In the genomic region with DNA sequence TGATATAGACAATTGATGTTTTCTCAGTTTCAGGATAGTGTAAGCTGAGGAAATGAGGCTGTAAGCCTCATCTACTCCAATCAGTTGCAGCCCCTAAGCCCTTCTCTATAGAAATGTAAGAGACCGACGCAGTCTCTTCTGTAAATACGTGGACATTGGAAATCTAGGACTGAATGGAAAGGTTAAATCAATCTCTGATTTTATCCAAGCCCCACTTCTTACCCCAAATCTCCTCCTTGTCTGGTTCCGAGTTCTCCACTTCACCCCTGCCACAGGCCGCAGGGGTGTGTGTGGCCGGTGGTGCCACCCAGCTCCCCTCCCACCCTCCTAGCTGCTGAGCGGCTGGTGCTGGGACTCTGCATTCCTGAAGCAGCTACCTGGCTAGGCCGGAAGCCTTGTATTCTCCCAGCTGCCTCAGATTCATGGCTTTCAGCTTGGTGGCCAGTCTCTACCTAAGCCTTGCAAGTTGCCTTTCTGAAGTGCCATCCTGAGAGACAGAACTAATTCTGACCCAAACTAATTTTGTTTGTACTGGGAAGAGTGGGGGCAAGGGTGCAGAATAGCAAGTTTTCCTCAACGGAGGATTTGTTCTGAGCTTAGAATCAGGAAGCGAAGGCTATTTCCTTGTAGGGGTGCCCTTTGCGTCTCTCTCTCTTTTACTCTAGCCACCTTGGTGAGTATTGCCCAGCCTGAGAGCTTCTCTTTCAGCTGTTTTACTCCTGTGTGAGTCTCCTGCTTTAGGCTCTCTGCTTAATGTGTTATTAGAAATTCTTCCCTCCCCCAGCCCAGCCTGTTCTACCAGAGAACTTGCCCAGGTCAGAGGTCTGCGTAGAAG, we compare ENCODE assay signal across 8 cellular contexts. TPM values are rescaled to one million over a fixed set of nuclear protein-coding genes. Genes with fewer than 3 reads are reported as not detected.
DNase-seq lines count a peak whose midpoint lies in the region; ATAC-seq, FAIRE-seq and TF ChIP-seq lines count a peak whose summit lies in the region.

No MANE protein-coding gene starts in this region.

- no peak for DNase-seq in AG04450 (ENCODE audit: low read depth, low spot score)
- peak; percentile 10 for DNase-seq in SHP77 treated with DMSO at 0.1 percent for 48 hours (lab: John Stamatoyannopoulos, UW)
- no peak for DNase-seq in natural killer cell treated with Interleukin-12 subunit alpha and Interleukin-12 subunit beta and Interleukin-15 and Interleukin-18, amount 100 ng/mL, for 72 hours (ENCODE audit: low spot score)
- no peak for DNase-seq in D721Med (ENCODE audit: insufficient read length, low spot score)
- DNase-seq in GDM1 (lab: John Stamatoyannopoulos, UW), result no peak

- H3K27me3 ChIP-seq in AG04450 (ENCODE audit: control insufficient read depth, insufficient read depth, low read length), result no peaks in the 10 kb centered on the region

- TF ChIP-seq CTCF in AG04450 (IDR thresholded peaks at IDR 0.05; ENCODE audit: low read depth, low read length) (no peak), D721Med (IDR thresholded peaks at IDR 0.05; ENCODE audit: insufficient read depth, missing control alignments) (no peak)

- H3K36me3 Mint-ChIP-seq in natural killer cell treated with Interleukin-12 subunit alpha and Interleukin-12 subunit beta and Interleukin-15 and Interleukin-18, amount 100 ng/mL, for 72 hours, result peaks cover 12% of the 10 kb centered on the region

- no peaks in the 10 kb centered on the region for H3K9me3 Mint-ChIP-seq in natural killer cell treated with Interleukin-12 subunit alpha and Interleukin-12 subunit beta and Interleukin-15 and Interleukin-18, amount 100 ng/mL, for 72 hours

- peak overlapping the region; percentile 85 for H3K4me3 Mint-ChIP-seq in natural killer cell treated with Interleukin-12 subunit alpha and Interleukin-12 subunit beta and Interleukin-15 and Interleukin-18, amount 100 ng/mL, for 72 hours

- peak overlapping the region; percentile 29 to 81 for H3K27ac Mint-ChIP-seq in natural killer cell treated with Interleukin-12 subunit alpha and Interleukin-12 subunit beta and Interleukin-15 and Interleukin-18, amount 100 ng/mL, for 72 hours

- POLR2A ChIA-PET in AG04450 (lab: Yijun Ruan, JAX), result interaction anchor here (1.0 to 1.5 kb wide), 5 partner anchors 40 to 192 kb away, joined by 3 to 6 read pairs (median 3); no protein-coding TSS in a partner anchor

- peaks cover 11 to 21% of the 10 kb centered on the region in 2 donors for H3K4me1 Mint-ChIP-seq in natural killer cell treated with Interleukin-12 subunit alpha and Interleukin-12 subunit beta and Interleukin-15 and Interleukin-18, amount 100 ng/mL, for 72 hours (ENCODE audit: low read depth in 2 of 2)

- no peak for FAIRE-seq in D721Med (lab: Jason Lieb, UNC)

- no peaks in the 10 kb centered on the region for H3K9me3 ChIP-seq in AG04450 (ENCODE audit: control insufficient read depth, insufficient read depth, low read length)

- H3K27me3 Mint-ChIP-seq in natural killer cell treated with Interleukin-12 subunit alpha and Interleukin-12 subunit beta and Interleukin-15 and Interleukin-18, amount 100 ng/mL, for 72 hours, result peaks cover 0 to 4% of the 10 kb centered on the region in 2 donors

- ATAC-seq in GM21423 (IDR thresholded peaks at IDR 0.05; ENCODE audit: unreplicated experiment) (peak; percentile 28), esophagus mucosa (peak; percentile 37), HG02973 (IDR thresholded peaks at IDR 0.05; ENCODE audit: unreplicated experiment) (no peak)
- peak; percentile 58 to 60 for ATAC-seq in natural killer cell treated with Interleukin-12 subunit alpha and Interleukin-12 subunit beta and Interleukin-15 and Interleukin-18, amount 100 ng/mL, for 72 hours

- H3K4me3 ChIP-seq in AG04450 (ENCODE audit: low read depth, low read length), result peak overlapping the region; percentile 74

- CTCF ChIA-PET in AG04450 (lab: Charles Lee), result interaction anchor here (0.7 to 2.8 kb wide), 4 partner anchors 36 to 286 kb away, joined by 3 to 15 read pairs (median 4); no protein-coding TSS in a partner anchor

- H3K27ac ChIP-seq in AG04450 (ENCODE audit: low read depth, low read length), result no peak overlapping the region

RNA-seq across cellular contexts. Expression of a gene that starts 0.7 kb away (rescaled TPM):
- 26.9 and 27.9 TPM in 2 replicates for polyA plus RNA-seq in AG04450 (2011; rRNA removed)
- 22.4 and 25.5 TPM in 2 replicates for polyA minus RNA-seq in AG04450 (2011; rRNA and poly(A)+ RNA removed)
- total RNA-seq in esophagus mucosa, result 9.6 TPM
- total RNA-seq in natural killer cell treated with Interleukin-12 subunit alpha and Interleukin-12 subunit beta and Interleukin-15 and Interleukin-18, amount 100 ng/mL, for 72 hours, result 10 to 100 TPM in 1 of 2 donors, 1 to 10 TPM in 1; 4.4 to 12.5 TPM
